ENCODE assay signal across 18 cellular contexts in the genomic region with DNA sequence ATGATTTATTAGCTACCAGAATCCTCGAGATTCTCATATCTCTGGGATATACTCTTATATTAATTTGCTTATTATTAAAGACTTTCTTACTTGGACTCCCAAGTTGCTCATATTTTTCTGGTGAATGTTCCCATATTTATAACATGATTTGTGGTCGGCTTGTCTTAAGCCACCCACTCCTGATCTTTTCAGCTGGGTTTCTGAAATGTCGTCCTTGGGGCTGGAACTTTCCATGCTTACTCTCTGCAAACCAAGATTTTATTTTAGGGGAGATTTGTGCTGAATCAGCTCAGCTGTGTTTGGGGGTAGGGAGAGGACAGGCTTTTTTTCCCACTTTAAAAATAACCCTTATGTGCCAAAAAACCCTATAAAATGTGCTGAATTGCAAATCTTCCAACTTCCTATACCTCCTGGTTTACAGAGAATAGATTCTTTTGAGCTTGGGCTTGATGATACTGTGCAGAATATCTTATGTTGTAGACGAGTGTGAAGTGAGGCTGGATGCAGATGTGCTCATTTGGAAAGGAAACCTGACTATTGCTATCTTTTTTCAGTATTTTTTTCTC.
DNase-seq lines count a peak whose midpoint lies in the region; ATAC-seq, FAIRE-seq and TF ChIP-seq lines count a peak whose summit lies in the region.
"Had no signal": no experiment of that assay in that cellular context is flagged by ENCODE, and none has a peak within 500 bp of the region (broad histone marks: within the 10 kb centered on the region; RNA-seq: fewer than 3 reads in every experiment).

No MANE protein-coding gene starts in this region.

- H3K36me3 ChIP-seq in GM23248 (ENCODE audit: low read depth): no peaks in the 10 kb centered on the region
- H3K36me3 ChIP-seq in astrocyte (ENCODE audit: insufficient read depth, low read length): peaks cover 3% of the 10 kb centered on the region

- WGBS in GM23248 (ENCODE audit: low coverage in 1 of 2, low lambda C conversion rate in 2 of 2, missing lambda C conversion rate in 2 of 2), 2 experiments: 66 to 69% methylated on average over 4 of the region's 4 CpGs

- TF ChIP-seq CTCF in astrocyte (IDR thresholded peaks at IDR 0.05; ENCODE audit: insufficient read depth, low read depth, low read length): no peak
- TF ChIP-seq CTCF in fibroblast of villous mesenchyme (IDR thresholded peaks at IDR 0.05; ENCODE audit: insufficient read depth, low read depth, low read length): no peak
- no peak for TF ChIP-seq CTCF in osteocyte (IDR thresholded peaks at IDR 0.05)

- ATAC-seq in Right ventricle myocardium inferior: no peak

- H3K36me3 Mint-ChIP-seq in astrocyte (ENCODE audit: low read depth, unreplicated experiment): peaks cover 12% of the 10 kb centered on the region
- H3K36me3 Mint-ChIP-seq in osteocyte (ENCODE audit: unreplicated experiment): peaks cover 2% of the 10 kb centered on the region

- H3K27ac Mint-ChIP-seq in astrocyte (ENCODE audit: unreplicated experiment) (no peak overlapping the region), osteocyte (ENCODE audit: unreplicated experiment) (peak overlapping the region; percentile 56)

- H3K4me1 Mint-ChIP-seq in astrocyte (ENCODE audit: low read depth, unreplicated experiment) (peaks cover 59% of the 10 kb centered on the region), osteocyte (ENCODE audit: unreplicated experiment) (peaks cover 47% of the 10 kb centered on the region)

- no peak overlapping the region for H3K27ac ChIP-seq in GM23248
- H3K27ac ChIP-seq in astrocyte (ENCODE audit: low read depth, low read length): no peak overlapping the region
- H3K27ac ChIP-seq: RWPE1, SJSA1 had no signal

- peaks cover 92% of the 10 kb centered on the region for H3K79me2 ChIP-seq in GM23248 (ENCODE audit: insufficient read depth)
- peaks cover 96% of the 10 kb centered on the region for H3K79me2 ChIP-seq in astrocyte (ENCODE audit: insufficient read depth, low read length)

- in situ Hi-C loops in GM23248 (cut with MboI): no loop called here

- intact Hi-C loops in Right ventricle myocardium inferior (cut with DNase I): no loop called here

- H3K27me3 ChIP-seq in GM23248 (replicated peaks; ENCODE audit: insufficient read depth) (no peaks in the 10 kb centered on the region), astrocyte (ENCODE audit: insufficient read depth, low read length) (no peaks in the 10 kb centered on the region)
- H3K27me3 ChIP-seq: SJSA1 had no signal

- H2AFZ ChIP-seq in GM23248: no peak overlapping the region
- no peak overlapping the region for H2AFZ ChIP-seq in astrocyte (ENCODE audit: low read depth, low read length)

- DNase-seq in GM23248 (peak; percentile 24), astrocyte (ENCODE audit: low read depth) (peak; percentile 41), fibroblast of villous mesenchyme (ENCODE audit: low read depth) (peak; percentile 73), osteocyte (ENCODE audit: extremely low spot score, unreplicated experiment) (no peak), Kasumi-1 (lab: John Stamatoyannopoulos, UW) (no peak), superior temporal gyrus (ENCODE audit: extremely low spot score) (no peak), HuH-7.5 (ENCODE audit: low spot score) (no peak), Right ventricle myocardium inferior (ENCODE audit: missing footprints) (no peak)
- DNase-seq: C1 segment of cervical spinal cord, NCI-H1930, NCI-H2171 treated with DMSO at 0.1 percent for 48 hours, NCI-H446 treated with DMSO at 0.1 percent for 48 hours, OCI-M1 had no signal

- H3K4me2 ChIP-seq in GM23248 (ENCODE audit: unreplicated experiment) (no peak overlapping the region), astrocyte (ENCODE audit: low read length) (no peak overlapping the region)

- H3K9ac ChIP-seq in GM23248 (no peak overlapping the region), astrocyte (ENCODE audit: low read length) (no peak overlapping the region)

- H3K4me3 ChIP-seq in GM23248 (no peak overlapping the region), astrocyte (ENCODE audit: insufficient read depth, low read depth, low read length) (no peak overlapping the region), fibroblast of villous mesenchyme (ENCODE audit: low read depth, low read length) (no peak overlapping the region)
- H3K4me3 ChIP-seq: SJSA1 had no signal

- peaks cover 22% of the 10 kb centered on the region for H3F3A ChIP-seq in GM23248 (ENCODE audit: insufficient read depth)

- FAIRE-seq in astrocyte (lab: Jason Lieb, UNC): no peak
- FAIRE-seq: GM19239, H54 had no signal

- H4K20me1 ChIP-seq in GM23248 (ENCODE audit: insufficient read depth): peaks cover 28% of the 10 kb centered on the region
- peaks cover 99% of the 10 kb centered on the region for H4K20me1 ChIP-seq in astrocyte (ENCODE audit: insufficient read depth, low read length)

- no peak overlapping the region for H3K4me3 Mint-ChIP-seq in astrocyte (ENCODE audit: unreplicated experiment)
- no peak overlapping the region for H3K4me3 Mint-ChIP-seq in osteocyte (ENCODE audit: unreplicated experiment)
- H3K4me3 Mint-ChIP-seq: IgD-negative memory B cell had no signal

- H3K27me3 Mint-ChIP-seq in astrocyte (ENCODE audit: low read depth, unreplicated experiment) (no peaks in the 10 kb centered on the region), osteocyte (ENCODE audit: unreplicated experiment) (no peaks in the 10 kb centered on the region)
- H3K27me3 Mint-ChIP-seq: IgD-negative memory B cell had no signal

- H3K4me1 ChIP-seq in GM23248 (ENCODE audit: insufficient read depth): peaks cover 26% of the 10 kb centered on the region
- H3K4me1 ChIP-seq in astrocyte (ENCODE audit: insufficient read depth, low read length): no peaks in the 10 kb centered on the region

- H3K9me3 Mint-ChIP-seq in astrocyte (ENCODE audit: unreplicated experiment) (no peaks in the 10 kb centered on the region), osteocyte (ENCODE audit: unreplicated experiment) (no peaks in the 10 kb centered on the region)
- H3K9me3 Mint-ChIP-seq: IgD-negative memory B cell had no signal

- H3K9me3 ChIP-seq in GM23248 (ENCODE audit: low read depth) (no peaks in the 10 kb centered on the region), astrocyte (ENCODE audit: insufficient read depth, low read depth, low read length) (no peaks in the 10 kb centered on the region)
- H3K9me3 ChIP-seq: SJSA1 had no signal

- H3K9me2 ChIP-seq in GM23248 (ENCODE audit: insufficient read depth): no peaks in the 10 kb centered on the region

Comparison
In these comparisons a context has a peak if more than half of its experiments do, and no peak if none do; other contexts are left out.
1. DNase-seq: peak in GM23248 (single experiment), astrocyte (single experiment) and fibroblast of villous mesenchyme (single experiment); none in osteocyte (single experiment), Kasumi-1 (0 of 2), superior temporal gyrus (single experiment), HuH-7.5 (single experiment) and Right ventricle myocardium inferior (single experiment).